ENCODE assay signal across 22 cellular contexts in the genomic region with DNA sequence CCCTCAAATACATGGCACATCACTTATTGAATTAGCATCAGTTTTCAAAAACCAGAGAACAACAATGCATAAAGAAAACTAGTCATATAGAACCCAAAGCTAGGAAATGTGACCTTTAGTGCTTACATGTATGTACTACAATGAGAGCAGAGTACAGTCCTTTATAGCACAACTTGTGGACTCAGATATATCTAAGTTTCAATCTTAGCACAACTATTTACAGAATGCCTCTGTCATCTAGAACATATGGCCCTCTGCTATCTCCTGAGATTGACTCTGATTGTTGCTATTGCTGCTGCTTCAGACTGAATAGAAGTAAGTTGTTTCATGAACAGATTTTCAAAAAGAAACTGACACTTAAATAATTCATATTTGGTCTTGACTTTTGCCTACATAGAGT.
DNase-seq lines count a peak whose midpoint lies in the region; ATAC-seq, FAIRE-seq and TF ChIP-seq lines count a peak whose summit lies in the region.
"Had no signal": no experiment of that assay in that cellular context is flagged by ENCODE, and none has a peak within 500 bp of the region (broad histone marks: within the 10 kb centered on the region; RNA-seq: fewer than 3 reads in every experiment).

No MANE protein-coding gene starts in this region.

- TF ChIP-seq POLR2A in GM12878 (IDR thresholded peaks at IDR 0.05; ENCODE audit: low read depth, low read length): no peak

- intact Hi-C loops in GM12878 (cut with micrococcal nuclease; ENCODE audit: unreplicated experiment): no loop called here

- H3K4me3 ChIP-seq in KMS-11 (IDR thresholded peaks at IDR 0.05; ENCODE audit: insufficient read depth, low read depth, low read length) (no peak overlapping the region), GM12878 (no peak overlapping the region)
- H3K4me3 ChIP-seq: A549 had no signal

- H3K27ac ChIP-seq in KMS-11 (no peak overlapping the region), GM12878 (ENCODE audit: control insufficient read depth, insufficient read depth) (no peak overlapping the region)
- H3K27ac ChIP-seq: A549 had no signal

- peak; percentile 61 for ATAC-seq in GM18868 (IDR thresholded peaks at IDR 0.05; ENCODE audit: unreplicated experiment)
- ATAC-seq in GM12878: no peak
- no peak for ATAC-seq in HG03039 (IDR thresholded peaks at IDR 0.05; ENCODE audit: unreplicated experiment)
- ATAC-seq: A549 had no signal

- H3K9ac ChIP-seq in KMS-11: no peak overlapping the region
- H3K9ac ChIP-seq in GM12878 (ENCODE audit: control insufficient read depth, insufficient read depth, low read length): no peak overlapping the region

- TF ChIP-seq RAD21 in GM12878 (IDR thresholded peaks at IDR 0.05; ENCODE audit: insufficient read depth, low read depth, low read length): no peak

- H4K20me1 ChIP-seq in KMS-11 (ENCODE audit: insufficient read depth) (no peaks in the 10 kb centered on the region), GM12878 (ENCODE audit: control insufficient read depth, insufficient read depth) (no peaks in the 10 kb centered on the region)

- RAD21 ChIA-PET in GM12878 (lab: Charles Lee; ENCODE audit: unreplicated experiment): no interaction called here

- DNase-seq in NCI-H2171 treated with DMSO at 0.1 percent for 48 hours (lab: John Stamatoyannopoulos, UW) (peak; percentile 6), NCI-H2171 (lab: John Stamatoyannopoulos, UW) (no peak), GM12878 (ENCODE audit: low read depth, low spot score) (no peak), mucosa of gallbladder (ENCODE audit: low spot score) (no peak), activated T-cell treated with anti-CD3 and anti-CD28 coated beads for 4 hours (no peak)
- DNase-seq: 8988T; C1 segment of cervical spinal cord; Calu3; CD4-positive, alpha-beta memory T cell; COR-L47; DMS79; EL; GDM1; H7; HCEC 1CT had no signal

- H3K4me1 ChIP-seq in KMS-11 (ENCODE audit: low read depth, poor library complexity, severe bottlenecking) (peaks cover 50% of the 10 kb centered on the region), GM12878 (ENCODE audit: control insufficient read depth, insufficient read depth, low read length) (no peaks in the 10 kb centered on the region)
- H3K4me1 ChIP-seq: A549 had no signal

- peak; percentile 62 for FAIRE-seq in GM12878 (lab: Jason Lieb, UNC)
- FAIRE-seq: A549, GM12891, GM18507, H1 had no signal

- H3K36me3 ChIP-seq in KMS-11 (ENCODE audit: insufficient read depth): no peaks in the 10 kb centered on the region
- H3K36me3 ChIP-seq in GM12878 (ENCODE audit: control insufficient read depth in 2 of 2, insufficient read depth in 2 of 2, low read length in 1 of 2): no peaks in the 10 kb centered on the region

- no TSS peak for BruUV-seq in GM12878 (replicated peaks; lab: Mats Ljungman, UMichigan)

- H3K79me2 ChIP-seq in KMS-11 (ENCODE audit: insufficient read depth, low read depth) (no peaks in the 10 kb centered on the region), GM12878 (ENCODE audit: control insufficient read depth, insufficient read depth, low read length) (no peaks in the 10 kb centered on the region)

- in situ Hi-C loops in GM12878 (cut with MboI): no loop called here

- TF ChIP-seq CTCF in KMS-11 (conservative IDR thresholded peaks at IDR 0.05; ENCODE audit: low read depth, low read length) (no peak), GM12878 (IDR thresholded peaks at IDR 0.05 in 2 of 3, conservative IDR thresholded peaks at IDR 0.05 in 1 of 3; ENCODE audit: control insufficient read depth in 2 of 3, extremely low read depth in 1 of 3, insufficient read depth in 1 of 3, low read depth in 3 of 3, low read length in 3 of 3) (no peak)

- CTCF ChIA-PET in GM12878 (lab: Yijun Ruan, JAX): no interaction called here

- H3K4me2 ChIP-seq in KMS-11 (peak overlapping the region; percentile 35; the same call in 1 of the 2 replicates), GM12878 (ENCODE audit: control insufficient read depth, insufficient read depth) (no peak overlapping the region)
- H3K4me2 ChIP-seq: A549 had no signal

- POLR2A ChIA-PET in GM12878 (lab: Charles Lee): no interaction called here

- SMC1A ChIA-PET in GM12878 (lab: Charles Lee; ENCODE audit: uncharacterized antibody, unreplicated experiment): no interaction called here

- no peak for TF ChIP-seq EP300 in GM12878 (IDR thresholded peaks at IDR 0.05; ENCODE audit: borderline replicate concordance in 1 of 2, control insufficient read depth in 1 of 2, low read depth in 2 of 2, low read length in 2 of 2)

- H2AFZ ChIP-seq in KMS-11 (ENCODE audit: low read depth) (no peak overlapping the region), GM12878 (ENCODE audit: control insufficient read depth, low read depth, low read length) (no peak overlapping the region)

- H3K9me3 ChIP-seq in GM12878 (replicated peaks; ENCODE audit: control insufficient read depth, insufficient read depth, low read length): no peaks in the 10 kb centered on the region; the same call in 1 of the 3 replicates
- H3K9me3 ChIP-seq: A549 had no signal

- H3K27me3 ChIP-seq in KMS-11 (ENCODE audit: insufficient read depth, low read depth): no peaks in the 10 kb centered on the region
- no peaks in the 10 kb centered on the region for H3K27me3 ChIP-seq in GM12878 (replicated peaks in 1 of 2; ENCODE audit: control insufficient read depth in 2 of 2, insufficient read depth in 2 of 2, low read length in 1 of 2)

TF ChIP-seq in GM12878, 131 proteins besides CTCF, POLR2A, EP300 and RAD21:
- TF ChIP-seq, protein P1, sequence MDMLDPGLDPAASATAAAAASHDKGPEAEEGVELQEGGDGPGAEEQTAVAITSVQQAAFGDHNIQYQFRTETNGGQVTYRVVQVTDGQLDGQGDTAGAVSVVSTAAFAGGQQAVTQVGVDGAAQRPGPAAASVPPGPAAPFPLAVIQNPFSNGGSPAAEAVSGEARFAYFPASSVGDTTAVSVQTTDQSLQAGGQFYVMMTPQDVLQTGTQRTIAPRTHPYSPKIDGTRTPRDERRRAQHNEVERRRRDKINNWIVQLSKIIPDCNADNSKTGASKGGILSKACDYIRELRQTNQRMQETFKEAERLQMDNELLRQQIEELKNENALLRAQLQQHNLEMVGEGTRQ (IDR thresholded peaks at IDR 0.05; ENCODE audit: borderline replicate concordance, low read depth, low read length): no peak
- TF ChIP-seq SMC3 (IDR thresholded peaks at IDR 0.05; ENCODE audit: borderline replicate concordance, low read length) (no peak), CHD1 (IDR thresholded peaks at IDR 0.05; ENCODE audit: low read depth, low read length) (no peak)
TF ChIP-seq in GM12878: peak in this region for 0.
